Comparison of ENCODE assay signal across 8 cellular contexts in genomic region chr6:13328875-13329183, GRCh38. TPM values are rescaled to one million over a fixed set of nuclear protein-coding genes. Genes with fewer than 3 reads are reported as not detected.
A peak's percentile ranks its signal among the peaks of the same experiment; 100 is the strongest.
DNase-seq lines count a peak whose midpoint lies in the region; ATAC-seq lines count a peak whose summit lies in the region.

No MANE protein-coding gene starts in this region.

- no peaks in the 10 kb centered on the region for H3K9me3 Mint-ChIP-seq in activated T-helper 1 cell treated with anti-CD3 and anti-CD28 coated beads, Interleukin-12 subunit alpha, Interleukin-12 subunit beta, Interleukin-2, Interleukin-4 antibody, amounts not matched to agents 30 ng/mL and 10 ng/mL and 1 ng/mL, durations not matched to agents 14 hours and 24 hours and 36 hours

- intact Hi-C loops in activated T-helper 1 cell treated with anti-CD3 and anti-CD28 coated beads, Interleukin-12 subunit alpha, Interleukin-12 subunit beta, Interleukin-2, Interleukin-4 antibody, amounts not matched to agents 30 ng/mL and 10 ng/mL and 1 ng/mL, durations not matched to agents 14 hours and 24 hours and 36 hours (cut with micrococcal nuclease) = loop anchor here (1.0 to 5.0 kb wide), 12 partner anchors 26 to 692 kb away; partner anchors contain the start of genes GFOD1, MCUR1, NOL7 and RANBP9

- H3K4me3 Mint-ChIP-seq in activated T-helper 1 cell treated with anti-CD3 and anti-CD28 coated beads, Interleukin-12 subunit alpha, Interleukin-12 subunit beta, Interleukin-2, Interleukin-4 antibody, amounts not matched to agents 30 ng/mL and 10 ng/mL and 1 ng/mL, durations not matched to agents 14 hours and 24 hours and 36 hours = peak overlapping the region; percentile 84

- peak overlapping the region; percentile 67 for H3K4me3 ChIP-seq in iPS-18c (ENCODE audit: insufficient read depth, low read depth, low read length)
- H3K4me3 ChIP-seq in subcutaneous abdominal adipose tissue (ENCODE audit: low read depth in 1 of 5, low read length in 5 of 5) = peak overlapping the region; percentile 85 to 96 (median 89)

- peaks cover 4% of the 10 kb centered on the region for H3K27me3 Mint-ChIP-seq in activated T-helper 1 cell treated with anti-CD3 and anti-CD28 coated beads, Interleukin-12 subunit alpha, Interleukin-12 subunit beta, Interleukin-2, Interleukin-4 antibody, amounts not matched to agents 30 ng/mL and 10 ng/mL and 1 ng/mL, durations not matched to agents 14 hours and 24 hours and 36 hours (ENCODE audit: insufficient read depth)

- H3K4me1 Mint-ChIP-seq in activated T-helper 1 cell treated with anti-CD3 and anti-CD28 coated beads, Interleukin-12 subunit alpha, Interleukin-12 subunit beta, Interleukin-2, Interleukin-4 antibody, amounts not matched to agents 30 ng/mL and 10 ng/mL and 1 ng/mL, durations not matched to agents 14 hours and 24 hours and 36 hours (ENCODE audit: low read depth) = peaks cover 38% of the 10 kb centered on the region

- peak overlapping the region; percentile 84 for H3K27ac ChIP-seq in subcutaneous abdominal adipose tissue (ENCODE audit: low read depth, low read length)

- peaks cover 12% of the 10 kb centered on the region for H3K36me3 Mint-ChIP-seq in activated T-helper 1 cell treated with anti-CD3 and anti-CD28 coated beads, Interleukin-12 subunit alpha, Interleukin-12 subunit beta, Interleukin-2, Interleukin-4 antibody, amounts not matched to agents 30 ng/mL and 10 ng/mL and 1 ng/mL, durations not matched to agents 14 hours and 24 hours and 36 hours (ENCODE audit: low read depth)

- H3K9me3 ChIP-seq in iPS-18c (ENCODE audit: control insufficient read depth, insufficient read depth, low read length) = no peaks in the 10 kb centered on the region
- H3K9me3 ChIP-seq in subcutaneous abdominal adipose tissue (ENCODE audit: control insufficient read depth in 5 of 5, low read length in 5 of 5) = no peaks in the 10 kb centered on the region

- peaks cover 3 to 18% (median 13%) of the 10 kb centered on the region in 5 donors for H3K4me1 ChIP-seq in subcutaneous abdominal adipose tissue (ENCODE audit: control insufficient read depth in 5 of 5, insufficient read depth in 5 of 5, low read length in 5 of 5)

- H3K27me3 ChIP-seq in subcutaneous abdominal adipose tissue (ENCODE audit: control insufficient read depth in 5 of 5, insufficient read depth in 4 of 5, low read length in 5 of 5) = no peaks in the 10 kb centered on the region

- ATAC-seq in GM18907 (IDR thresholded peaks at IDR 0.05; ENCODE audit: unreplicated experiment) = no peak

- peak overlapping the region; percentile 72 to 92 (median 88) for H3K9ac ChIP-seq in subcutaneous abdominal adipose tissue (ENCODE audit: low read length in 5 of 5)

- peaks cover 3 to 12% (median 10%) of the 10 kb centered on the region in 5 donors for H3K36me3 ChIP-seq in subcutaneous abdominal adipose tissue (ENCODE audit: control insufficient read depth in 5 of 5, insufficient read depth in 5 of 5, low read length in 5 of 5)

- DNase-seq in NCI-H510A treated with DMSO at 0.1 percent for 48 hours (lab: John Stamatoyannopoulos, UW) (peak; percentile 52), NCI-H510A (lab: John Stamatoyannopoulos, UW) (no peak), HK-2 (ENCODE audit: unreplicated experiment) (no peak)
- no peak for DNase-seq in activated T-helper 1 cell treated with anti-CD3 and anti-CD28 coated beads, Interleukin-12 subunit alpha, Interleukin-12 subunit beta, Interleukin-2, Interleukin-4 antibody, amounts not matched to agents 30 ng/mL and 10 ng/mL and 1 ng/mL, durations not matched to agents 14 hours and 24 hours and 36 hours (ENCODE audit: low spot score)
- no peak for DNase-seq in activated CD4-positive, alpha-beta T cell treated with anti-CD3 and anti-CD28 coated beads, Interleukin-2, amount 50 U/mL, for 1 hour

- peak overlapping the region; percentile 92 for H3K27ac Mint-ChIP-seq in activated T-helper 1 cell treated with anti-CD3 and anti-CD28 coated beads, Interleukin-12 subunit alpha, Interleukin-12 subunit beta, Interleukin-2, Interleukin-4 antibody, amounts not matched to agents 30 ng/mL and 10 ng/mL and 1 ng/mL, durations not matched to agents 14 hours and 24 hours and 36 hours

RNA-seq across cellular contexts. Expression of gene TBC1D7, which starts 0.5 kb away (rescaled TPM):
- 27.3 and 28.2 TPM in 2 replicates for total RNA-seq in activated T-helper 1 cell treated with anti-CD3 and anti-CD28 coated beads, Interleukin-12 subunit alpha, Interleukin-12 subunit beta, Interleukin-2, Interleukin-4 antibody, amounts not matched to agents 30 ng/mL and 10 ng/mL and 1 ng/mL, durations not matched to agents 14 hours and 24 hours and 36 hours
